23 cellular contexts compared by ENCODE assay signal in genomic region chr2:23687214-23687613, GRCh38.
"Had no signal": no experiment of that assay in that cellular context is flagged by ENCODE, and none has a peak within 500 bp of the region (broad histone marks: within the 10 kb centered on the region; RNA-seq: fewer than 3 reads in every experiment).

No MANE protein-coding gene starts in this region.

- DNase-seq: effector CD4-positive, alpha-beta T cell; endodermal cell; erythroblast; foreskin keratinocyte; kidney; left cardiac atrium; left ventricle myocardium inferior; mesenchymal stem cell; midbrain; sigmoid colon; stimulated activated CD4-positive, alpha-beta T cell treated with anti-CD3 and anti-CD28 coated beads, Interleukin-12 subunit alpha, Interleukin-12 subunit beta, amount 100 ng/mL, for 4 hours; stimulated activated naive CD4-positive, alpha-beta T cell; thyroid gland; upper lobe of left lung had no signal

- ATAC-seq: foreskin keratinocyte; left cardiac atrium; natural killer cell treated with Interleukin-12 subunit alpha and Interleukin-12 subunit beta and Interleukin-15 and Interleukin-18, amount 100 ng/mL, for 72 hours had no signal

- H3K4me3 Mint-ChIP-seq: endodermal cell had no signal

- H3K27ac ChIP-seq: coronary artery, foreskin keratinocyte, hepatocyte, left ventricle myocardium inferior, neutrophil, sigmoid colon, skin epidermis, suprapubic skin, thyroid gland, upper lobe of left lung, vagina had no signal

- FAIRE-seq: endothelial cell of umbilical vein, kidney had no signal

- H3K27me3 Mint-ChIP-seq: natural killer cell treated with Interleukin-12 subunit alpha and Interleukin-12 subunit beta and Interleukin-15 and Interleukin-18, amount 100 ng/mL, for 72 hours had no signal

- H3K27me3 ChIP-seq: foreskin keratinocyte, hepatocyte, sigmoid colon, suprapubic skin, thyroid gland, upper lobe of left lung, vagina had no signal

- H3K4me3 ChIP-seq: coronary artery, hepatocyte, left ventricle myocardium inferior, lung, sigmoid colon, skin epidermis, suprapubic skin, thyroid gland, upper lobe of left lung, vagina had no signal

- H3K27ac Mint-ChIP-seq: endodermal cell; natural killer cell treated with Interleukin-12 subunit alpha and Interleukin-12 subunit beta and Interleukin-15 and Interleukin-18, amount 100 ng/mL, for 72 hours had no signal

- H3K36me3 Mint-ChIP-seq: natural killer cell treated with Interleukin-12 subunit alpha and Interleukin-12 subunit beta and Interleukin-15 and Interleukin-18, amount 100 ng/mL, for 72 hours had no signal

- H3K4me1 ChIP-seq: foreskin keratinocyte, left ventricle myocardium inferior, sigmoid colon, suprapubic skin, upper lobe of left lung, vagina had no signal

- H3K36me3 ChIP-seq: left ventricle myocardium inferior, neutrophil, thyroid gland had no signal

- H3K9me3 Mint-ChIP-seq: endodermal cell; natural killer cell treated with Interleukin-12 subunit alpha and Interleukin-12 subunit beta and Interleukin-15 and Interleukin-18, amount 100 ng/mL, for 72 hours had no signal

- H3K9me3 ChIP-seq: left ventricle myocardium inferior, neutrophil, sigmoid colon, suprapubic skin, thyroid gland, upper lobe of left lung, vagina had no signal
